Comparison of ENCODE assay signal across 8 cellular contexts in the genomic region with DNA sequence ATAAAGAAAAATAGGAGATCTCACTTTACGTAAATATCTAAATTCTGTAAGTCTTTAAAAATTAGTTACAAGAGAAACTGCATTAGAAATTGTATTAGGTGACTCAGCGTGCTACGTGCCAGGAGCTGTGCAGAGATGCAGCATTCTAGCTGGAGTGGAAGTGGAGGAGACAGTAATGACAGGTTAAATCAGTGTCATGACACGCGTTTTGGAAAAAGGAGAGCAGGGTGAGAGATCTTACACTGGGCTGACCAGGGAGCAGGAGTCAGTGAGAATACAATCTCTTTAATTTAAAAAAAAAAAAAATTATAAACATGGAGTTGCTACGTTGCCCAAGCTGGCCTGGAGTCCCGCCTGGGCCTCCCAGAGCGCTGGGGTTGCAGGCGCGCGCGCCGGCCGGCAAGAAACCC. TPM values are rescaled to one million over a fixed set of nuclear protein-coding genes. Genes with fewer than 3 reads are reported as not detected.
DNase-seq lines count a peak whose midpoint lies in the region; ATAC-seq, FAIRE-seq and TF ChIP-seq lines count a peak whose summit lies in the region.

No MANE protein-coding gene starts in this region.

- peak overlapping the region; percentile 97 for H3K4me3 Mint-ChIP-seq in type B pancreatic cell

- H3K9me3 Mint-ChIP-seq in type B pancreatic cell: no peaks in the 10 kb centered on the region

- H3K4me3 ChIP-seq in GM12865 (ENCODE audit: low read depth, low read length) (peak overlapping the region; percentile 82), bronchial epithelial cell (ENCODE audit: low read depth, low read length) (peak overlapping the region; percentile 59), right lobe of liver (peak overlapping the region; percentile 58 to 83 (median 60))

- TF ChIP-seq POLR2A in right lobe of liver (IDR thresholded peaks at IDR 0.05): no peak

- DNase-seq in AG08396 (ENCODE audit: low spot score) (peak; percentile 59), GM12865 (ENCODE audit: low read depth) (no peak), NCI-H526 treated with DMSO at 0.1 percent for 48 hours (lab: John Stamatoyannopoulos, UW) (peak; percentile 15), bronchial epithelial cell (ENCODE audit: low read depth) (peak; percentile 67), right lobe of liver (no peak), type B pancreatic cell (ENCODE audit: extremely low spot score, unreplicated experiment) (no peak)
- no peak for DNase-seq in central memory CD4-positive, alpha-beta T cell

- TF ChIP-seq CTCF in GM12865 (IDR thresholded peaks at IDR 0.05; ENCODE audit: insufficient read depth, low read depth, low read length, missing control alignments): no peak
- TF ChIP-seq CTCF in bronchial epithelial cell (IDR thresholded peaks at IDR 0.05; ENCODE audit: insufficient read depth, low read length, severe bottlenecking): no peak
- TF ChIP-seq CTCF in right lobe of liver (IDR thresholded peaks at IDR 0.05): no peak
- no peak for TF ChIP-seq CTCF in type B pancreatic cell (conservative IDR thresholded peaks at IDR 0.05)

- H3K9me3 ChIP-seq in right lobe of liver: no peaks in the 10 kb centered on the region

- H3K36me3 Mint-ChIP-seq in type B pancreatic cell: peaks cover 18% of the 10 kb centered on the region

- peaks cover 0 to 8% (median 0%) of the 10 kb centered on the region in 4 donors for H3K4me1 ChIP-seq in right lobe of liver

- peak; percentile 11 for ATAC-seq in HG02884 (IDR thresholded peaks at IDR 0.05; ENCODE audit: unreplicated experiment)
- peak; percentile 4 to 13 (median 7) for ATAC-seq in right lobe of liver

- intact Hi-C loops in right lobe of liver (cut with DNase I): no loop called here

- H3K36me3 ChIP-seq in bronchial epithelial cell (ENCODE audit: control insufficient read depth, insufficient read depth, low read length) (peaks cover 2% of the 10 kb centered on the region), right lobe of liver (peaks cover 0 to 6% (median 1%) of the 10 kb centered on the region in 4 donors)

- 6% methylated on average over 9 of the region's 14 CpGs for WGBS in right lobe of liver (ENCODE audit: insufficient coverage, low coverage, low lambda C conversion rate, missing lambda C conversion rate)

- FAIRE-seq in bronchial epithelial cell (lab: Jason Lieb, UNC): no peak

- H3K27ac Mint-ChIP-seq in type B pancreatic cell: peak overlapping the region; percentile 94

- no peaks in the 10 kb centered on the region for H3K27me3 Mint-ChIP-seq in type B pancreatic cell

- H3K27ac ChIP-seq in right lobe of liver: peak overlapping the region in 2 of 3 donors; percentile 55 to 72

- no peaks in the 10 kb centered on the region for H3K27me3 ChIP-seq in bronchial epithelial cell (ENCODE audit: control insufficient read depth, insufficient read depth, low read length)
- H3K27me3 ChIP-seq in right lobe of liver: no peaks in the 10 kb centered on the region

- H3K4me1 Mint-ChIP-seq in type B pancreatic cell (ENCODE audit: unreplicated experiment): peaks cover 4% of the 10 kb centered on the region

RNA-seq across cellular contexts. Expression of a gene that starts 0.6 kb away (rescaled TPM):
- total RNA-seq in bronchial epithelial cell (12.9 and 18.9 TPM in 2 replicates), right lobe of liver (10 to 100 TPM in 3 of 6 experiments, 1 to 10 TPM in 3; 7.1 to 15.6 (median 11.0) TPM), type B pancreatic cell (ENCODE audit: low replicate concordance) (15.3 and 24.6 TPM in 2 replicates)

RNA-seq across cellular contexts. Expression of a gene that starts 58.6 kb away (rescaled TPM):
- total RNA-seq in bronchial epithelial cell (59.5 and 61.4 TPM in 2 replicates), right lobe of liver (10 to 100 TPM; 44.3 to 73.2 (median 50.7) TPM), type B pancreatic cell (ENCODE audit: low replicate concordance) (108 and 118 TPM in 2 replicates)

Comparison
In these comparisons a context has a peak if more than half of its experiments do, and no peak if none do; other contexts are left out.
1. DNase-seq: peak in AG08396 (single experiment), NCI-H526 treated with DMSO at 0.1 percent for 48 hours (single experiment) and bronchial epithelial cell (single experiment); none in GM12865 (single experiment), right lobe of liver (0 of 3), type B pancreatic cell (single experiment) and central memory CD4-positive, alpha-beta T cell (single experiment).
2. Peak in every context shown above with its lines, with median percentiles within 50 percentile points of each other: H3K4me3 ChIP-seq.